21 cellular contexts compared by ENCODE assay signal in genomic region chr20:57735831-57736737, GRCh38. TPM values are rescaled to one million over a fixed set of nuclear protein-coding genes. Genes with fewer than 3 reads are reported as not detected.
DNase-seq lines count a peak whose midpoint lies in the region; ATAC-seq and TF ChIP-seq lines count a peak whose summit lies in the region.
"Had no signal": no experiment of that assay in that cellular context is flagged by ENCODE, and none has a peak within 500 bp of the region (broad histone marks: within the 10 kb centered on the region; RNA-seq: fewer than 3 reads in every experiment).

No MANE protein-coding gene starts in this region.

- ATAC-seq in HG02870 (IDR thresholded peaks at IDR 0.05; ENCODE audit: unreplicated experiment) (peak; percentile 72), GM18873 (IDR thresholded peaks at IDR 0.05; ENCODE audit: low FRiP score, unreplicated experiment) (no peak)
- ATAC-seq: activated CD8-positive, alpha-beta memory T cell treated with anti-CD3 and anti-CD28 coated beads, Interleukin-2, amount 10 ng/mL, durations not matched to agents 7 days and 5 days; activated T-cell treated with anti-CD3 and anti-CD28 coated beads, Interleukin-2, amount 50 U/mL, for 4 hours; CD8-positive, alpha-beta T cell; right cardiac atrium had no signal

- H3K4me1 Mint-ChIP-seq in nephron progenitor cell = peaks cover 26% of the 10 kb centered on the region
- no peaks in the 10 kb centered on the region for H3K4me1 Mint-ChIP-seq in activated CD4-positive, alpha-beta memory T cell treated with anti-CD3 and anti-CD28 coated beads, Interleukin-2, amount 10 ng/mL, durations not matched to agents 7 days and 5 days
- H3K4me1 Mint-ChIP-seq: activated CD8-positive, alpha-beta memory T cell treated with anti-CD3 and anti-CD28 coated beads, Interleukin-2, amount 10 ng/mL, durations not matched to agents 7 days and 5 days had no signal

- no peaks in the 10 kb centered on the region for H3K9me3 Mint-ChIP-seq in nephron progenitor cell
- no peaks in the 10 kb centered on the region for H3K9me3 Mint-ChIP-seq in activated CD4-positive, alpha-beta memory T cell treated with anti-CD3 and anti-CD28 coated beads, Interleukin-2, amount 10 ng/mL, durations not matched to agents 7 days and 5 days
- H3K9me3 Mint-ChIP-seq: activated T-cell treated with anti-CD3 and anti-CD28 coated beads, Interleukin-2, amount 50 U/mL, for 4 hours; CD8-positive, alpha-beta T cell; T-helper 1 cell treated with Interleukin-12 subunit alpha and Interleukin-12 subunit beta and Interleukin-4 antibody, amounts not matched to agents 30 μg/mL and 1 μg/mL, for 36 hours had no signal

- H3K9me3 ChIP-seq in BLaER1 = no peaks in the 10 kb centered on the region
- H3K9me3 ChIP-seq: SK-N-SH, tibial artery had no signal

- no peaks in the 10 kb centered on the region for H4K20me1 ChIP-seq in BLaER1

- H3K9ac ChIP-seq in BLaER1 = no peak overlapping the region
- H3K9ac ChIP-seq: SK-N-SH had no signal

- H3K27me3 ChIP-seq in BLaER1 = no peaks in the 10 kb centered on the region
- H3K27me3 ChIP-seq: cardiac muscle cell, tibial artery had no signal

- peak overlapping the region; percentile 50 for H3K27ac Mint-ChIP-seq in nephron progenitor cell
- no peak overlapping the region for H3K27ac Mint-ChIP-seq in activated CD4-positive, alpha-beta memory T cell treated with anti-CD3 and anti-CD28 coated beads, Interleukin-2, amount 10 ng/mL, durations not matched to agents 7 days and 5 days
- H3K27ac Mint-ChIP-seq: activated CD8-positive, alpha-beta memory T cell treated with anti-CD3 and anti-CD28 coated beads, Interleukin-2, amount 10 ng/mL, durations not matched to agents 7 days and 5 days; CD8-positive, alpha-beta T cell; T-helper 1 cell treated with Interleukin-12 subunit alpha and Interleukin-12 subunit beta and Interleukin-4 antibody, amounts not matched to agents 30 μg/mL and 1 μg/mL, for 36 hours had no signal

- H3K36me3 ChIP-seq in BLaER1 = no peaks in the 10 kb centered on the region
- H3K36me3 ChIP-seq: cardiac muscle cell, tibial artery had no signal

- 0 out of 2 replicates have a peak overlapping the region, but pooled peaks have one; percentile 11 for H3K4me2 ChIP-seq in BLaER1
- H3K4me2 ChIP-seq: SK-N-SH had no signal

- H3K27ac ChIP-seq in BLaER1 = no peak overlapping the region
- peak overlapping the region; percentile 67; the same call in 1 of the 2 replicates for H3K27ac ChIP-seq in VCaP
- H3K27ac ChIP-seq: cardiac muscle cell, tibial artery had no signal

- H3K4me3 Mint-ChIP-seq in nephron progenitor cell = no peak overlapping the region
- no peak overlapping the region for H3K4me3 Mint-ChIP-seq in activated CD4-positive, alpha-beta memory T cell treated with anti-CD3 and anti-CD28 coated beads, Interleukin-2, amount 10 ng/mL, durations not matched to agents 7 days and 5 days
- H3K4me3 Mint-ChIP-seq: activated CD8-positive, alpha-beta memory T cell treated with anti-CD3 and anti-CD28 coated beads, Interleukin-2, amount 10 ng/mL, durations not matched to agents 7 days and 5 days; activated T-cell treated with anti-CD3 and anti-CD28 coated beads, Interleukin-2, amount 50 U/mL, for 4 hours; CD8-positive, alpha-beta T cell; T-helper 1 cell treated with Interleukin-12 subunit alpha and Interleukin-12 subunit beta and Interleukin-4 antibody, amounts not matched to agents 30 μg/mL and 1 μg/mL, for 36 hours had no signal

- DNase-seq in nephron progenitor cell (no peak), SIG-M5 treated with dmso at 0.1 percent for 504 hours (lab: John Stamatoyannopoulos, UW; ENCODE audit: unreplicated experiment) (no peak), GM20000 (ENCODE audit: low spot score) (no peak)
- no peak for DNase-seq in activated CD4-positive, alpha-beta memory T cell treated with anti-CD3 and anti-CD28 coated beads, Interleukin-2, amount 10 ng/mL, durations not matched to agents 7 days and 5 days
- DNase-seq: activated CD8-positive, alpha-beta memory T cell treated with anti-CD3 and anti-CD28 coated beads, Interleukin-2, amount 10 ng/mL, durations not matched to agents 7 days and 5 days; activated T-cell treated with anti-CD3 and anti-CD28 coated beads, Interleukin-2, amount 50 U/mL, for 4 hours; CD8-positive, alpha-beta T cell; HCEC 1CT; hypothalamus; mesenchymal stem cell; NCI-H2107; NCI-H446; right cardiac atrium; SK-N-SH; tibial artery had no signal

- peaks cover 16% of the 10 kb centered on the region for H3K27me3 Mint-ChIP-seq in nephron progenitor cell (ENCODE audit: low read depth, poor library complexity)
- H3K27me3 Mint-ChIP-seq in activated CD4-positive, alpha-beta memory T cell treated with anti-CD3 and anti-CD28 coated beads, Interleukin-2, amount 10 ng/mL, durations not matched to agents 7 days and 5 days = peaks cover 16% of the 10 kb centered on the region

- H3K36me3 Mint-ChIP-seq in nephron progenitor cell (ENCODE audit: low read depth) = no peaks in the 10 kb centered on the region
- H3K36me3 Mint-ChIP-seq in activated CD4-positive, alpha-beta memory T cell treated with anti-CD3 and anti-CD28 coated beads, Interleukin-2, amount 10 ng/mL, durations not matched to agents 7 days and 5 days (ENCODE audit: low read depth) = no peaks in the 10 kb centered on the region
- H3K36me3 Mint-ChIP-seq: activated CD8-positive, alpha-beta memory T cell treated with anti-CD3 and anti-CD28 coated beads, Interleukin-2, amount 10 ng/mL, durations not matched to agents 7 days and 5 days; CD8-positive, alpha-beta T cell had no signal

- no peak for TF ChIP-seq CTCF in VCaP (conservative IDR thresholded peaks at IDR 0.05)
- TF ChIP-seq CTCF in nephron progenitor cell (IDR thresholded peaks at IDR 0.05) = no peak
- no peak for TF ChIP-seq CTCF in GM20000 (IDR thresholded peaks at IDR 0.05; ENCODE audit: extremely low read depth, missing control alignments)

- CTCF ChIA-PET in activated CD4-positive, alpha-beta memory T cell treated with anti-CD3 and anti-CD28 coated beads, Interleukin-2, amount 10 ng/mL, durations not matched to agents 7 days and 5 days (lab: Charles Lee) = no interaction called here

- POLR2A ChIA-PET in activated CD4-positive, alpha-beta memory T cell treated with anti-CD3 and anti-CD28 coated beads, Interleukin-2, amount 10 ng/mL, durations not matched to agents 7 days and 5 days (lab: Charles Lee) = interaction anchor here (0.5 kb wide), 1 partner anchor 1164 kb away, joined by 3 read pairs; no protein-coding TSS in a partner anchor

- peaks cover 31% of the 10 kb centered on the region for H3K4me1 ChIP-seq in BLaER1
- H3K4me1 ChIP-seq: tibial artery had no signal

- no peak overlapping the region for H3K4me3 ChIP-seq in BLaER1
- H3K4me3 ChIP-seq: cardiac muscle cell, tibial artery had no signal

RNA-seq across cellular contexts. Expression of gene PMEPA1, which starts 26.3 kb away (rescaled TPM):
- 1 to 10 TPM in 1 of 2 experiments, under 1 TPM in 1; 0.76 to 1.3 TPM for total RNA-seq in activated CD4-positive, alpha-beta memory T cell treated with anti-CD3 and anti-CD28 coated beads, Interleukin-2, amount 10 ng/mL, durations not matched to agents 7 days and 5 days
